Comparison of ENCODE assay signal across 1 cellular context in the genomic region with DNA sequence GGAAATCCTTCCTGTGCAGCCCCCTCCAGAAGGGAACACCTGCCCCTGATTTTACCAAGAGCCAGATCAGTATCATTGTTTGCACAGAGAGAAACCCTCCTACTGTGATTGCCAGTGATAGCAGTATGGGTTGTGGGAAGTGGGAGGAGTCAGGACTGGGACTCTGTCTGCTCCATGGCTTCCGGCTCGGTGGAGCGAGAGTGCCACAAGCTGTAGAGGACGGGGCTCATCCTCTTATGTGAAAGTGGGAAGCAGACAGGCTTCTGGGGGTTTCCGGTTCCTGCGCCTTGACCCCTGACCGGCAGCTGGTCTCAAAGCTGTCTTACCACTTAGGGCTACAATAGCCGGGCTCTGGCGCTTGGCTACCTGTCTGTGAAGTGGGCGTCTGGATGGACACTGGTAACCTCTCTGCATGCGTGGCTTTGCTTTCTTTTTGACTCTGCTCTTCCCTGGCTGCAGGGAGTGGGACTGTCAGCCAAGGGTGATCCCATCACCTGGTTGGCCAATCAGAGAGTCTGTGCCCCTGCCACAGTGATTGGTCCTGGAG.
TF ChIP-seq lines count a peak whose summit lies in the region.

No MANE protein-coding gene starts in this region.

TF ChIP-seq in GM23338, 12 proteins besides CTCF, POLR2A, EP300 and RAD21 (continued from another document):
- TF ChIP-seq, protein P1, sequence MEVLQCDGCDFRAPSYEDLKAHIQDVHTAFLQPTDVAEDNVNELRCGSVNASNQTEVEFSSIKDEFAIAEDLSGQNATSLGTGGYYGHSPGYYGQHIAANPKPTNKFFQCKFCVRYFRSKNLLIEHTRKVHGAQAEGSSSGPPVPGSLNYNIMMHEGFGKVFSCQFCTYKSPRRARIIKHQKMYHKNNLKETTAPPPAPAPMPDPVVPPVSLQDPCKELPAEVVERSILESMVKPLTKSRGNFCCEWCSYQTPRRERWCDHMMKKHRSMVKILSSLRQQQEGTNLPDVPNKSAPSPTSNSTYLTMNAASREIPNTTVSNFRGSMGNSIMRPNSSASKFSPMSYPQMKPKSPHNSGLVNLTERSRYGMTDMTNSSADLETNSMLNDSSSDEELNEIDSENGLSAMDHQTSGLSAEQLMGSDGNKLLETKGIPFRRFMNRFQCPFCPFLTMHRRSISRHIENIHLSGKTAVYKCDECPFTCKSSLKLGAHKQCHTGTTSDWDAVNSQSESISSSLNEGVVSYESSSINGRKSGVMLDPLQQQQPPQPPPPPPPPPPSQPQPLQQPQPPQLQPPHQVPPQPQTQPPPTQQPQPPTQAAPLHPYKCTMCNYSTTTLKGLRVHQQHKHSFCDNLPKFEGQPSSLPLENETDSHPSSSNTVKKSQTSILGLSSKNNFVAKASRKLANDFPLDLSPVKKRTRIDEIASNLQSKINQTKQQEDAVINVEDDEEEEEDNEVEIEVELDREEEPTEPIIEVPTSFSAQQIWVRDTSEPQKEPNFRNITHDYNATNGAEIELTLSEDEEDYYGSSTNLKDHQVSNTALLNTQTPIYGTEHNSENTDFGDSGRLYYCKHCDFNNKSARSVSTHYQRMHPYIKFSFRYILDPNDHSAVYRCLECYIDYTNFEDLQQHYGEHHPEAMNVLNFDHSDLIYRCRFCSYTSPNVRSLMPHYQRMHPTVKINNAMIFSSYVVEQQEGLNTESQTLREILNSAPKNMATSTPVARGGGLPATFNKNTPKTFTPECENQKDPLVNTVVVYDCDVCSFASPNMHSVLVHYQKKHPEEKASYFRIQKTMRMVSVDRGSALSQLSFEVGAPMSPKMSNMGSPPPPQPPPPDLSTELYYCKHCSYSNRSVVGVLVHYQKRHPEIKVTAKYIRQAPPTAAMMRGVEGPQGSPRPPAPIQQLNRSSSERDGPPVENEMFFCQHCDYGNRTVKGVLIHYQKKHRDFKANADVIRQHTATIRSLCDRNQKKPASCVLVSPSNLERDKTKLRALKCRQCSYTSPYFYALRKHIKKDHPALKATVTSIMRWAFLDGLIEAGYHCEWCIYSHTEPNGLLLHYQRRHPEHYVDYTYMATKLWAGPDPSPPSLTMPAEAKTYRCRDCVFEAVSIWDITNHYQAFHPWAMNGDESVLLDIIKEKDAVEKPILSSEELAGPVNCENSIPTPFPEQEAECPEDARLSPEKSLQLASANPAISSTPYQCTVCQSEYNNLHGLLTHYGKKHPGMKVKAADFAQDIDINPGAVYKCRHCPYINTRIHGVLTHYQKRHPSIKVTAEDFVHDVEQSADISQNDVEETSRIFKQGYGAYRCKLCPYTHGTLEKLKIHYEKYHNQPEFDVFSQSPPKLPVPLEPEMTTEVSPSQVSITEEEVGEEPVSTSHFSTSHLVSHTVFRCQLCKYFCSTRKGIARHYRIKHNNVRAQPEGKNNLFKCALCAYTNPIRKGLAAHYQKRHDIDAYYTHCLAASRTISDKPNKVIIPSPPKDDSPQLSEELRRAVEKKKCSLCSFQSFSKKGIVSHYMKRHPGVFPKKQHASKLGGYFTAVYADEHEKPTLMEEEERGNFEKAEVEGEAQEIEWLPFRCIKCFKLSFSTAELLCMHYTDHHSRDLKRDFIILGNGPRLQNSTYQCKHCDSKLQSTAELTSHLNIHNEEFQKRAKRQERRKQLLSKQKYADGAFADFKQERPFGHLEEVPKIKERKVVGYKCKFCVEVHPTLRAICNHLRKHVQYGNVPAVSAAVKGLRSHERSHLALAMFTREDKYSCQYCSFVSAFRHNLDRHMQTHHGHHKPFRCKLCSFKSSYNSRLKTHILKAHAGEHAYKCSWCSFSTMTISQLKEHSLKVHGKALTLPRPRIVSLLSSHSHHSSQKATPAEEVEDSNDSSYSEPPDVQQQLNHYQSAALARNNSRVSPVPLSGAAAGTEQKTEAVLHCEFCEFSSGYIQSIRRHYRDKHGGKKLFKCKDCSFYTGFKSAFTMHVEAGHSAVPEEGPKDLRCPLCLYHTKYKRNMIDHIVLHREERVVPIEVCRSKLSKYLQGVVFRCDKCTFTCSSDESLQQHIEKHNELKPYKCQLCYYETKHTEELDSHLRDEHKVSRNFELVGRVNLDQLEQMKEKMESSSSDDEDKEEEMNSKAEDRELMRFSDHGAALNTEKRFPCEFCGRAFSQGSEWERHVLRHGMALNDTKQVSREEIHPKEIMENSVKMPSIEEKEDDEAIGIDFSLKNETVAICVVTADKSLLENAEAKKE (CRISPR knock-in tag; IDR thresholded peaks at IDR 0.05): no peak
- TF ChIP-seq EZH2 (IDR thresholded peaks at IDR 0.05; ENCODE audit: low read depth, unreplicated experiment) (no peak), ETS1 (IDR thresholded peaks at IDR 0.05) (no peak), EZH2phosphoT487 (IDR thresholded peaks at IDR 0.05; ENCODE audit: unreplicated experiment) (no peak), STAT1 (IDR thresholded peaks at IDR 0.05; ENCODE audit: unreplicated experiment) (no peak), POLR2AphosphoS5 (IDR thresholded peaks at IDR 0.05; ENCODE audit: low read depth) (no peak)
TF ChIP-seq in GM23338: peak in this region for 0.
